Comparison of ENCODE assay signal across 21 cellular contexts in genomic region chr13:98983182-98983581, GRCh38.
"Had no signal": no experiment of that assay in that cellular context is flagged by ENCODE, and none has a peak within 500 bp of the region (broad histone marks: within the 10 kb centered on the region; RNA-seq: fewer than 3 reads in every experiment).

No MANE protein-coding gene starts in this region.

- H3K27me3 ChIP-seq: brain microvascular endothelial cell, esophagus muscularis mucosa, heart right ventricle, left lung, right atrium auricular region, transverse colon, uterus had no signal

- H3K27ac ChIP-seq: brain microvascular endothelial cell, coronary artery, esophagus muscularis mucosa, heart right ventricle, left lung, right atrium auricular region, transverse colon, uterus had no signal

- H3K4me1 ChIP-seq: prostate gland had no signal

- DNase-seq: activated CD4-positive, alpha-beta T cell treated with anti-CD3 and anti-CD28 coated beads, Interleukin-2, amount 50 U/mL, for 4 hours; activated CD4-positive, CD25-positive, alpha-beta regulatory T cell treated with anti-CD3 and anti-CD28 coated beads, Interleukin-2, amount 50 U/mL, for 72 hours; activated effector memory CD4-positive, alpha-beta T cell treated with Interleukin-2 at 50 U/mL for 16 hours; activated naive CD4-positive, alpha-beta T cell treated with anti-CD3 and anti-CD28 coated beads, Interleukin-2, amount 50 U/mL, for 16 hours; activated T-cell treated with anti-CD3 and anti-CD28 coated beads for 4 hours; brain microvascular endothelial cell; heart right ventricle; left lung; stimulated activated CD4-positive, alpha-beta T cell treated with anti-CD3 and anti-CD28 coated beads, Interleukin-12 subunit alpha, Interleukin-12 subunit beta, amount 100 ng/mL, for 4 hours; stimulated activated CD4-positive, alpha-beta T cell treated with anti-CD3 and anti-CD28 coated beads, Interleukin-1b, Interleukin-23, amount 100 ng/mL, for 48 hours; stimulated activated naive CD8-positive, alpha-beta T cell treated with anti-CD3 and anti-CD28 coated beads, Interleukin-15, Interleukin-2, amounts not matched to agents 100 U/mL and 50 U/mL, for 24 hours; substantia nigra; transverse colon; uterus had no signal

- H3K4me3 Mint-ChIP-seq: mesothelial cell of epicardium; neural crest cell; T-helper 1 cell treated with Interleukin-12 subunit alpha and Interleukin-12 subunit beta and Interleukin-4 antibody, amounts not matched to agents 30 μg/mL and 1 μg/mL, for 36 hours had no signal

- ATAC-seq: heart right ventricle; left lung; stimulated activated naive CD8-positive, alpha-beta T cell treated with anti-CD3 and anti-CD28 coated beads, Interleukin-15, Interleukin-2, amounts not matched to agents 100 U/mL and 50 U/mL, for 24 hours had no signal

- H3K4me3 ChIP-seq: coronary artery, esophagus muscularis mucosa, heart right ventricle, left lung, prostate gland, right atrium auricular region, transverse colon, uterus had no signal

- H3K36me3 ChIP-seq: brain microvascular endothelial cell, esophagus muscularis mucosa, heart right ventricle, left lung, prostate gland, right atrium auricular region, transverse colon, uterus had no signal

- H3K9me3 Mint-ChIP-seq: mesothelial cell of epicardium; neural crest cell; T-helper 1 cell treated with Interleukin-12 subunit alpha and Interleukin-12 subunit beta and Interleukin-4 antibody, amounts not matched to agents 30 μg/mL and 1 μg/mL, for 36 hours had no signal

- H3K9me3 ChIP-seq: esophagus muscularis mucosa, heart right ventricle, left lung, prostate gland, right atrium auricular region, transverse colon, uterus had no signal

- H3K36me3 Mint-ChIP-seq: mesothelial cell of epicardium had no signal

- H3K27ac Mint-ChIP-seq: mesothelial cell of epicardium; T-helper 1 cell treated with Interleukin-12 subunit alpha and Interleukin-12 subunit beta and Interleukin-4 antibody, amounts not matched to agents 30 μg/mL and 1 μg/mL, for 36 hours had no signal
